In genomic region chr7:77858278-77858677, GRCh38 we compare ENCODE assay signal across 1 cellular context.
TF ChIP-seq lines count a peak whose summit lies in the region.

No MANE protein-coding gene starts in this region.

TF ChIP-seq in GM23338, 12 proteins besides CTCF, POLR2A, EP300 and RAD21 (continued from another document):
- TF ChIP-seq ZNF462 (CRISPR knock-in tag; IDR thresholded peaks at IDR 0.05) (no peak), ETS1 (IDR thresholded peaks at IDR 0.05) (no peak), EZH2 (IDR thresholded peaks at IDR 0.05; ENCODE audit: low read depth, unreplicated experiment) (no peak), CREB1 (CRISPR knock-in tag; IDR thresholded peaks at IDR 0.05; ENCODE audit: low read depth) (no peak)
